ENCODE assay signal across 3 cellular contexts in genomic region chr13:82214341-82214740, GRCh38.
"Had no signal": no experiment of that assay in that cellular context is flagged by ENCODE, and none has a peak within 500 bp of the region (broad histone marks: within the 10 kb centered on the region; RNA-seq: fewer than 3 reads in every experiment).

No MANE protein-coding gene starts in this region.

- H3K4me3 ChIP-seq: GM12878 had no signal

- DNase-seq: GDM1, GF-D8 had no signal
